In genomic region chr15:98546325-98546724, GRCh38 we compare ENCODE assay signal across 29 cellular contexts.
"Had no signal": no experiment of that assay in that cellular context is flagged by ENCODE, and none has a peak within 500 bp of the region (broad histone marks: within the 10 kb centered on the region; RNA-seq: fewer than 3 reads in every experiment).

No MANE protein-coding gene starts in this region.

- H3K36me3 ChIP-seq: Peyer's patch, SJCRH30, WERI-Rb-1 had no signal

- H3K9me3 ChIP-seq: SJCRH30, SK-N-SH had no signal

- H3K4me3 ChIP-seq: Peyer's patch, SJCRH30 had no signal

- ATAC-seq: activated CD4-positive, CD25-positive, alpha-beta regulatory T cell treated with anti-CD3 and anti-CD28 coated beads, Interleukin-2, amount 50 U/mL, for 24 hours; activated T-helper 17 cell treated with anti-CD3 and anti-CD28 coated beads, Interleukin-2, amount 50 U/mL, for 72 hours had no signal

- H3K4me3 Mint-ChIP-seq: activated naive CD4-positive, alpha-beta T cell treated with anti-CD3 and anti-CD28 coated beads for 36 hours; activated naive CD8-positive, alpha-beta T cell; activated T-helper 17 cell treated with anti-CD3 and anti-CD28 coated beads, Interleukin-2, amount 50 U/mL, for 72 hours had no signal

- H3K27ac ChIP-seq: KMS-11, Peyer's patch, RWPE1, SJCRH30, WERI-Rb-1 had no signal

- H3K36me3 Mint-ChIP-seq: activated naive CD8-positive, alpha-beta T cell; brain had no signal

- H3K4me1 ChIP-seq: SJCRH30 had no signal

- H3K4me2 ChIP-seq: KMS-11, SK-N-SH had no signal

- DNase-seq: activated CD4-positive, alpha-beta T cell treated with anti-CD3 and anti-CD28 coated beads for 4 hours; activated CD4-positive, alpha-beta T cell treated with anti-CD3 and anti-CD28 coated beads, Interleukin-2, amount 50 U/mL, for 48 hours; activated CD8-positive, alpha-beta memory T cell treated with anti-CD3 and anti-CD28 coated beads for 24 hours; activated gamma-delta T cell; activated naive CD4-positive, alpha-beta T cell treated with anti-CD3 and anti-CD28 coated beads for 36 hours; activated T-cell treated with anti-CD3 and anti-CD28 coated beads, Interleukin-2, amount 50 U/mL, for 48 hours; amygdala; IMR-90; NCI-H1092; NCI-H1694; NCI-H2029; NCI-H2107; NCI-H2171 treated with DMSO at 0.1 percent for 48 hours; NCI-H226; NCI-H526; NCI-H774; NK-92 treated with Interleukin-12 subunit alpha and Interleukin-12 subunit beta, amount 100 ng/mL, for 24 hours; Peyer's patch; Right ventricle myocardium superior; SJCRH30; SK-N-SH; T-helper 1 cell; WERI-Rb-1 had no signal

- H3K9me2 ChIP-seq: SK-N-SH had no signal

- H3K27ac Mint-ChIP-seq: activated naive CD4-positive, alpha-beta T cell treated with anti-CD3 and anti-CD28 coated beads for 36 hours; activated naive CD8-positive, alpha-beta T cell; activated T-helper 17 cell treated with anti-CD3 and anti-CD28 coated beads, Interleukin-2, amount 50 U/mL, for 72 hours; brain had no signal
